ENCODE assay signal across 8 cellular contexts in genomic region chr3:81816473-81817260, GRCh38. TPM values are rescaled to one million over a fixed set of nuclear protein-coding genes. Genes with fewer than 3 reads are reported as not detected.
DNase-seq lines count a peak whose midpoint lies in the region; ATAC-seq and TF ChIP-seq lines count a peak whose summit lies in the region.

No MANE protein-coding gene starts in this region.

- H3K27ac ChIP-seq in caudate nucleus (ENCODE audit: low read depth, low read length) (no peak overlapping the region), smooth muscle cell (ENCODE audit: low read depth) (no peak overlapping the region)

- no peaks in the 10 kb centered on the region for H3F3A ChIP-seq in smooth muscle cell (ENCODE audit: low read depth)

- no peaks in the 10 kb centered on the region for H3K79me2 ChIP-seq in smooth muscle cell (ENCODE audit: low read depth)

- H3K36me3 ChIP-seq in smooth muscle cell (ENCODE audit: low read depth) = no peaks in the 10 kb centered on the region

- no peak overlapping the region for H3K9ac ChIP-seq in smooth muscle cell (ENCODE audit: low read depth)

- H3K9me3 ChIP-seq in smooth muscle cell (replicated peaks; ENCODE audit: low read depth) = no peaks in the 10 kb centered on the region

- WGBS in smooth muscle cell (ENCODE audit: low lambda C conversion rate) = 81% methylated on average over 8 of the region's 8 CpGs

- TF ChIP-seq CTCF in GM20000 (IDR thresholded peaks at IDR 0.05; ENCODE audit: extremely low read depth, missing control alignments) (no peak), foreskin fibroblast (IDR thresholded peaks at IDR 0.05; ENCODE audit: low read depth, low read length) (no peak), smooth muscle cell (IDR thresholded peaks at IDR 0.05; ENCODE audit: borderline replicate concordance, insufficient read depth, poor library complexity, severe bottlenecking) (no peak)

- ATAC-seq in HG03460 (IDR thresholded peaks at IDR 0.05; ENCODE audit: unreplicated experiment) = peak; percentile 99

- H3K4me1 ChIP-seq in smooth muscle cell (ENCODE audit: low read depth) = peaks cover 15% of the 10 kb centered on the region

- H4K20me1 ChIP-seq in smooth muscle cell (ENCODE audit: low read depth) = no peaks in the 10 kb centered on the region

- no peak overlapping the region for H2AFZ ChIP-seq in smooth muscle cell (ENCODE audit: low read depth)

- H3K27me3 ChIP-seq in smooth muscle cell (ENCODE audit: low read depth) = no peaks in the 10 kb centered on the region

- H3K4me2 ChIP-seq in smooth muscle cell = no peak overlapping the region

- DNase-seq in GM03348 (ENCODE audit: low spot score) = peak; percentile 13
- peak; percentile 72 for DNase-seq in GM20000 (ENCODE audit: low spot score)
- DNase-seq in foreskin fibroblast = peak; percentile 45 to 88
- DNase-seq in caudate nucleus (lab: John Stamatoyannopoulos, UW) = no peak
- DNase-seq in smooth muscle cell (lab: John Stamatoyannopoulos, UW; ENCODE audit: unreplicated experiment) = no peak
- no peak for DNase-seq in NCI-H1417 treated with DMSO at 0.1 percent for 48 hours (lab: John Stamatoyannopoulos, UW)
- no peak for DNase-seq in inferior parietal cortex (ENCODE audit: extremely low spot score)

- H3K4me3 ChIP-seq in foreskin fibroblast (ENCODE audit: low read depth in 1 of 2, low read length in 2 of 2) (no peak overlapping the region), smooth muscle cell (no peak overlapping the region)

RNA-seq across cellular contexts. Expression of gene GBE1, which starts 55.2 kb away (rescaled TPM):
- total RNA-seq in smooth muscle cell = 50.8 and 52.4 TPM in 2 replicates
- polyA plus RNA-seq in smooth muscle cell = 23.4 and 36.2 TPM in 2 replicates

Comparison
In these comparisons a context has a peak if more than half of its experiments do, and no peak if none do; other contexts are left out.
1. DNase-seq: peak in GM03348 (single experiment), GM20000 (single experiment) and foreskin fibroblast (2 of 2); none in caudate nucleus (0 of 61), smooth muscle cell (single experiment), NCI-H1417 treated with DMSO at 0.1 percent for 48 hours (single experiment) and inferior parietal cortex (single experiment).